ENCODE assay signal across 9 cellular contexts in genomic region chr9:72557549-72557948, GRCh38. TPM values are rescaled to one million over a fixed set of nuclear protein-coding genes. Genes with fewer than 3 reads are reported as not detected.
A peak's percentile ranks its signal among the peaks of the same experiment; 100 is the strongest.
DNase-seq lines count a peak whose midpoint lies in the region; FAIRE-seq lines count a peak whose summit lies in the region.
"Had no signal": no experiment of that assay in that cellular context is flagged by ENCODE, and none has a peak within 500 bp of the region (broad histone marks: within the 10 kb centered on the region; RNA-seq: fewer than 3 reads in every experiment).

No MANE protein-coding gene starts in this region.

- H3K36me3 ChIP-seq in MG63 = no peaks in the 10 kb centered on the region

- DNase-seq in A172 (ENCODE audit: low spot score) (peak; percentile 76), MG63 (peak; percentile 84), NCI-H2227 treated with DMSO at 0.1 percent for 48 hours (lab: John Stamatoyannopoulos, UW) (no peak), SHP77 treated with DMSO at 0.1 percent for 48 hours (lab: John Stamatoyannopoulos, UW) (no peak), cerebellar cortex (ENCODE audit: low spot score) (no peak)
- DNase-seq in activated T-helper 1 cell treated with anti-CD3 and anti-CD28 coated beads, Interleukin-12 subunit alpha, Interleukin-12 subunit beta, Interleukin-2, Interleukin-4 antibody, amounts not matched to agents 30 ng/mL and 10 ng/mL and 1 ng/mL, durations not matched to agents 14 hours and 24 hours and 36 hours (ENCODE audit: low spot score) = peak; percentile 21
- DNase-seq in stimulated activated CD8-positive, alpha-beta memory T cell treated with anti-CD3 and anti-CD28 coated beads, Interleukin-4, amount 100 ng/mL, for 48 hours = peak; percentile 66

- no peak overlapping the region for H3K4me3 ChIP-seq in MG63

- peak; percentile 36 for FAIRE-seq in islet of Langerhans (lab: Jason Lieb, UNC)

- peak overlapping the region; percentile 3 for H3K4me3 Mint-ChIP-seq in activated T-helper 1 cell treated with anti-CD3 and anti-CD28 coated beads, Interleukin-12 subunit alpha, Interleukin-12 subunit beta, Interleukin-2, Interleukin-4 antibody, amounts not matched to agents 30 ng/mL and 10 ng/mL and 1 ng/mL, durations not matched to agents 14 hours and 24 hours and 36 hours
- H3K4me3 Mint-ChIP-seq: activated naive CD4-positive, alpha-beta T cell treated with anti-CD3 and anti-CD28 coated beads, Interleukin-2, amount 50 U/mL, for 24 hours had no signal

- no peaks in the 10 kb centered on the region for H3K27me3 ChIP-seq in MG63

- peaks cover 21% of the 10 kb centered on the region for H3K4me1 Mint-ChIP-seq in activated T-helper 1 cell treated with anti-CD3 and anti-CD28 coated beads, Interleukin-12 subunit alpha, Interleukin-12 subunit beta, Interleukin-2, Interleukin-4 antibody, amounts not matched to agents 30 ng/mL and 10 ng/mL and 1 ng/mL, durations not matched to agents 14 hours and 24 hours and 36 hours (ENCODE audit: low read depth)

- no peaks in the 10 kb centered on the region for H3K9me3 Mint-ChIP-seq in activated T-helper 1 cell treated with anti-CD3 and anti-CD28 coated beads, Interleukin-12 subunit alpha, Interleukin-12 subunit beta, Interleukin-2, Interleukin-4 antibody, amounts not matched to agents 30 ng/mL and 10 ng/mL and 1 ng/mL, durations not matched to agents 14 hours and 24 hours and 36 hours
- H3K9me3 Mint-ChIP-seq: activated naive CD4-positive, alpha-beta T cell treated with anti-CD3 and anti-CD28 coated beads, Interleukin-2, amount 50 U/mL, for 24 hours had no signal

- intact Hi-C loops in activated T-helper 1 cell treated with anti-CD3 and anti-CD28 coated beads, Interleukin-12 subunit alpha, Interleukin-12 subunit beta, Interleukin-2, Interleukin-4 antibody, amounts not matched to agents 30 ng/mL and 10 ng/mL and 1 ng/mL, durations not matched to agents 14 hours and 24 hours and 36 hours (cut with micrococcal nuclease) = loop anchor here (1.0 to 2.0 kb wide), 7 partner anchors 16 to 208 kb away; no protein-coding TSS in a partner anchor

- H3K27ac Mint-ChIP-seq in activated T-helper 1 cell treated with anti-CD3 and anti-CD28 coated beads, Interleukin-12 subunit alpha, Interleukin-12 subunit beta, Interleukin-2, Interleukin-4 antibody, amounts not matched to agents 30 ng/mL and 10 ng/mL and 1 ng/mL, durations not matched to agents 14 hours and 24 hours and 36 hours = peak overlapping the region; percentile 90
- H3K27ac Mint-ChIP-seq: activated naive CD4-positive, alpha-beta T cell treated with anti-CD3 and anti-CD28 coated beads, Interleukin-2, amount 50 U/mL, for 24 hours had no signal

- H3K9me3 ChIP-seq in MG63 = no peaks in the 10 kb centered on the region

- no peaks in the 10 kb centered on the region for H3K36me3 Mint-ChIP-seq in activated T-helper 1 cell treated with anti-CD3 and anti-CD28 coated beads, Interleukin-12 subunit alpha, Interleukin-12 subunit beta, Interleukin-2, Interleukin-4 antibody, amounts not matched to agents 30 ng/mL and 10 ng/mL and 1 ng/mL, durations not matched to agents 14 hours and 24 hours and 36 hours (ENCODE audit: low read depth)
- H3K36me3 Mint-ChIP-seq: activated naive CD4-positive, alpha-beta T cell treated with anti-CD3 and anti-CD28 coated beads, Interleukin-2, amount 50 U/mL, for 24 hours had no signal

- H3K27me3 Mint-ChIP-seq in activated T-helper 1 cell treated with anti-CD3 and anti-CD28 coated beads, Interleukin-12 subunit alpha, Interleukin-12 subunit beta, Interleukin-2, Interleukin-4 antibody, amounts not matched to agents 30 ng/mL and 10 ng/mL and 1 ng/mL, durations not matched to agents 14 hours and 24 hours and 36 hours (ENCODE audit: insufficient read depth) = no peaks in the 10 kb centered on the region
- H3K27me3 Mint-ChIP-seq: activated naive CD4-positive, alpha-beta T cell treated with anti-CD3 and anti-CD28 coated beads, Interleukin-2, amount 50 U/mL, for 24 hours had no signal

RNA-seq across cellular contexts. Expression of gene TMC1, which starts 36.1 kb away (rescaled TPM):
- total RNA-seq in A172 (2014; rRNA removed; shearing (Covaris generic)) = not detected in 2 replicates
- not detected in 2 replicates for total RNA-seq in MG63 (2014; rRNA removed; shearing (Covaris generic); ENCODE audit: low replicate concordance)
- total RNA-seq in activated T-helper 1 cell treated with anti-CD3 and anti-CD28 coated beads, Interleukin-12 subunit alpha, Interleukin-12 subunit beta, Interleukin-2, Interleukin-4 antibody, amounts not matched to agents 30 ng/mL and 10 ng/mL and 1 ng/mL, durations not matched to agents 14 hours and 24 hours and 36 hours = not detected in 2 replicates

Comparison
In these comparisons a context has a peak if more than half of its experiments do, and no peak if none do; other contexts are left out.
1. DNase-seq: peak in A172 (single experiment), MG63 (single experiment), activated T-helper 1 cell treated with anti-CD3 and anti-CD28 coated beads, Interleukin-12 subunit alpha, Interleukin-12 subunit beta, Interleukin-2, Interleukin-4 antibody, amounts not matched to agents 30 ng/mL and 10 ng/mL and 1 ng/mL, durations not matched to agents 14 hours and 24 hours and 36 hours (single experiment) and stimulated activated CD8-positive, alpha-beta memory T cell treated with anti-CD3 and anti-CD28 coated beads, Interleukin-4, amount 100 ng/mL, for 48 hours (single experiment); none in NCI-H2227 treated with DMSO at 0.1 percent for 48 hours (single experiment), SHP77 treated with DMSO at 0.1 percent for 48 hours (single experiment) and cerebellar cortex (single experiment).